ENCODE assay signal across 14 cellular contexts in the genomic region with DNA sequence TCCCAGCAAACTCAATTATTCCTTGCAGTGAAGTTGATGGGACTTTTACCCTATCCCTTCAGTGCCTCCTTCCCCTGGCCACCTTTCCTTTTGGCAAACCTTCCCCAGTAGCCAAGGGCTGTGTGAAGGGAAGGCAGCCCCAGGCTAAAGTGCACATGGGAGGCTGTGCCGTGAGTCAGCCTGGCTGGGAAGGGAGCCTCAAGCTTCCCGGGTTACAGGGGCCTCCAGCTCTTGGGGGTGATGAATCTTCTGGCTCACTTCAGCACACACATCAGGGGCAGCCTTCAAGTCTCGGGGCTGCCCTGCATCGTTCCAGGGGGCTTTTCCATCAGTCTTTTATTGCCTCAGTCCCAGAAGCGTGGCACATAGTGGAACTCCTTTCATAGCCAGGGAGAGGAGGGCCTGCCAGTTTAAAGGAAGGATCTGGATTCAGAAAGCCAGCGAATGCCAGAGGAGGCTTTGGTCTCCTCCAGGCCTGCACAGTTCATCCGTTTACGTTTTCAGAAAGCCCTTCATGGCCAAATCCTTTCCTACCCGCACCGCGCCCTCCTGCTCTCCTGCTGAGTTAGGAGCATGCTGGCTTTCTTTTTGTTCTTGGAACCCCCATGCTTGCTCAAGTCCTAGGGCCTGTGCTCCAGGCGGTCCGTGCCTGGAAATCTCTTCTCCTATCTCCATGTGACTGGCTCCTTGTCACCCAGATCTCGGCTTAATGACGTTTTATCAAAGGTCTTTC.
DNase-seq lines count a peak whose midpoint lies in the region; ATAC-seq and TF ChIP-seq lines count a peak whose summit lies in the region.
"Had no signal": no experiment of that assay in that cellular context is flagged by ENCODE, and none has a peak within 500 bp of the region (broad histone marks: within the 10 kb centered on the region; RNA-seq: fewer than 3 reads in every experiment).

No MANE protein-coding gene starts in this region.

- POLR2A ChIA-PET in RWPE1 (lab: Yijun Ruan, JAX; ENCODE audit: low non-redundant PET) = interaction anchor here (0.7 kb wide), 1 partner anchor 146 kb away, joined by 3 read pairs; no protein-coding TSS in a partner anchor

- peak overlapping the region; percentile 24 for H3K14ac ChIP-seq in trophoblast cell (ENCODE audit: low read length)

- H2BK120ac ChIP-seq in trophoblast cell (ENCODE audit: insufficient read depth, low read length, poor library complexity) = peak overlapping the region; percentile 23

- H3K18ac ChIP-seq in trophoblast cell (ENCODE audit: low read length) = no peak overlapping the region

- peak overlapping the region; percentile 42 for H2BK12ac ChIP-seq in trophoblast cell (ENCODE audit: low read length)

- H3K36me3 ChIP-seq in esophagus squamous epithelium = no peaks in the 10 kb centered on the region
- H3K36me3 ChIP-seq in trophoblast cell (ENCODE audit: control insufficient read depth in 1 of 2, insufficient read depth in 2 of 2, low read length in 2 of 2) = no peaks in the 10 kb centered on the region
- H3K36me3 ChIP-seq in hepatocyte (replicated peaks; ENCODE audit: insufficient read depth, low read depth) = no peaks in the 10 kb centered on the region
- H3K36me3 ChIP-seq: BE2C had no signal

- H3K4me2 ChIP-seq in trophoblast cell (ENCODE audit: low read length) (no peak overlapping the region), hepatocyte (no peak overlapping the region)

- no peak for TF ChIP-seq POLR2A in esophagus squamous epithelium (IDR thresholded peaks at IDR 0.05)

- CTCF ChIA-PET in RWPE1 (lab: Yijun Ruan, JAX) = no interaction called here

- intact Hi-C loops in esophagus squamous epithelium (cut with DNase I) = no loop called here

- peak overlapping the region; percentile 50 for H4K91ac ChIP-seq in trophoblast cell (ENCODE audit: low read depth, low read length)

- no peak overlapping the region for H3K9ac ChIP-seq in trophoblast cell (ENCODE audit: low read length)

- no peaks in the 10 kb centered on the region for H3K9me2 ChIP-seq in hepatocyte (replicated peaks; ENCODE audit: insufficient read depth)

- H3K27ac ChIP-seq in RWPE1 (no peak overlapping the region), esophagus squamous epithelium (peak overlapping the region; percentile 24 to 72 (median 52)), trophoblast cell (ENCODE audit: low read depth, low read length) (peak overlapping the region; percentile 38), hepatocyte (no peak overlapping the region)

- H4K12ac ChIP-seq in trophoblast cell (ENCODE audit: low read depth, low read length) = no peak overlapping the region

- H3K4me3 ChIP-seq in esophagus squamous epithelium (no peak overlapping the region), trophoblast cell (ENCODE audit: low read depth, low read length) (no peak overlapping the region), hepatocyte (no peak overlapping the region)

- 60 to 67% methylated on average over 12 to 13 of the region's 15 CpGs for WGBS in esophagus squamous epithelium, 2 donors
- no CpG with 5 or more reads among the region's 15 CpGs for WGBS in trophoblast cell (ENCODE audit: extremely low coverage, insufficient coverage, insufficient read length)
- 81% methylated on average over 15 of the region's 15 CpGs for WGBS in hepatocyte (ENCODE audit: low lambda C conversion rate, missing lambda C conversion rate)

- no peak overlapping the region for H2AK5ac ChIP-seq in trophoblast cell (ENCODE audit: low read length)

- no peaks in the 10 kb centered on the region for H3K9me3 ChIP-seq in esophagus squamous epithelium
- H3K9me3 ChIP-seq in trophoblast cell (ENCODE audit: insufficient read depth, low read depth, low read length) = no peaks in the 10 kb centered on the region
- no peaks in the 10 kb centered on the region for H3K9me3 ChIP-seq in hepatocyte (ENCODE audit: low read depth)
- H3K9me3 ChIP-seq: BE2C had no signal

- no peaks in the 10 kb centered on the region for H3K27me3 ChIP-seq in esophagus squamous epithelium
- no peaks in the 10 kb centered on the region for H3K27me3 ChIP-seq in trophoblast cell (ENCODE audit: insufficient read depth, low read length)
- H3K27me3 ChIP-seq in hepatocyte = no peaks in the 10 kb centered on the region
- H3K27me3 ChIP-seq: BE2C had no signal

- H3K4me1 ChIP-seq in esophagus squamous epithelium (peaks cover 0 to 18% (median 0%) of the 10 kb centered on the region in 3 donors), trophoblast cell (ENCODE audit: control insufficient read depth in 1 of 2, insufficient read depth in 2 of 2, low read length in 2 of 2) (peaks cover 3 to 7% of the 10 kb centered on the region in 2 experiments), hepatocyte (ENCODE audit: insufficient read depth) (peaks cover 18% of the 10 kb centered on the region)
- H3K4me1 ChIP-seq: BE2C had no signal

- peak overlapping the region; percentile 44 for H4K8ac ChIP-seq in trophoblast cell (ENCODE audit: low read depth, low read length)

- TF ChIP-seq CTCF in RWPE1 (conservative IDR thresholded peaks at IDR 0.05; ENCODE audit: low read depth) (no peak), esophagus squamous epithelium (IDR thresholded peaks at IDR 0.05) (no peak), hepatocyte (IDR thresholded peaks at IDR 0.05; ENCODE audit: poor library complexity) (no peak)

- DNase-seq in EH (ENCODE audit: low read depth) (peak; percentile 74), RWPE1 (ENCODE audit: low spot score) (peak; percentile 41), esophagus squamous epithelium (lab: John Stamatoyannopoulos, UW) (no peak), trophoblast cell (peak; percentile 92 to 97), hepatocyte (ENCODE audit: low spot score) (no peak), middle frontal gyrus (ENCODE audit: extremely low spot score, low spot score) (no peak)
- DNase-seq: activated CD4-positive, alpha-beta T cell treated with anti-CD3 and anti-CD28 coated beads for 4 hours; activated T-cell treated with anti-CD3 and anti-CD28 coated beads, Interleukin-2, amount 50 U/mL, for 48 hours; BE2C; NCI-H1694 treated with DMSO at 0.1 percent for 48 hours; NCI-H748 treated with DMSO at 0.1 percent for 48 hours; stimulated activated naive CD8-positive, alpha-beta T cell treated with anti-CD3 and anti-CD28 coated beads, Interleukin-15, Interleukin-2, amounts not matched to agents 100 U/mL and 50 U/mL, for 24 hours had no signal

- H3K79me1 ChIP-seq in trophoblast cell (ENCODE audit: low read length) = no peaks in the 10 kb centered on the region

- H2BK5ac ChIP-seq in trophoblast cell (ENCODE audit: low read depth, low read length, poor library complexity) = peak overlapping the region; percentile 23

- ATAC-seq in HG02678 (IDR thresholded peaks at IDR 0.05; ENCODE audit: unreplicated experiment) (no peak), GM21737 (IDR thresholded peaks at IDR 0.05; ENCODE audit: unreplicated experiment) (no peak)
- ATAC-seq: stimulated activated naive CD8-positive, alpha-beta T cell treated with anti-CD3 and anti-CD28 coated beads, Interleukin-15, Interleukin-2, amounts not matched to agents 100 U/mL and 50 U/mL, for 24 hours had no signal

- no peaks in the 10 kb centered on the region for H3K79me2 ChIP-seq in trophoblast cell (ENCODE audit: control insufficient read depth, insufficient read depth, low read length, poor library complexity)
- H3K79me2 ChIP-seq in hepatocyte = no peaks in the 10 kb centered on the region

- no peaks in the 10 kb centered on the region for H4K20me1 ChIP-seq in hepatocyte (ENCODE audit: insufficient read depth, poor library complexity, severe bottlenecking)

- no peak overlapping the region for H3K23ac ChIP-seq in trophoblast cell (ENCODE audit: low read length)

- H2AFZ ChIP-seq in trophoblast cell (ENCODE audit: insufficient read depth, low read length, poor library complexity) (no peak overlapping the region), hepatocyte (no peak overlapping the region)

- H3K4ac ChIP-seq in trophoblast cell (ENCODE audit: low read depth, low read length) = no peak overlapping the region

Comparison
In these comparisons a context has a peak if more than half of its experiments do, and no peak if none do; other contexts are left out.
1. DNase-seq: peak in EH (single experiment), RWPE1 (single experiment) and trophoblast cell (2 of 2); none in esophagus squamous epithelium (single experiment), hepatocyte (single experiment) and middle frontal gyrus (single experiment).
2. H3K27ac ChIP-seq: peak in esophagus squamous epithelium (4 of 4) and trophoblast cell (single experiment); none in RWPE1 (single experiment) and hepatocyte (single experiment).